9 cellular contexts compared by ENCODE assay signal in the genomic region with DNA sequence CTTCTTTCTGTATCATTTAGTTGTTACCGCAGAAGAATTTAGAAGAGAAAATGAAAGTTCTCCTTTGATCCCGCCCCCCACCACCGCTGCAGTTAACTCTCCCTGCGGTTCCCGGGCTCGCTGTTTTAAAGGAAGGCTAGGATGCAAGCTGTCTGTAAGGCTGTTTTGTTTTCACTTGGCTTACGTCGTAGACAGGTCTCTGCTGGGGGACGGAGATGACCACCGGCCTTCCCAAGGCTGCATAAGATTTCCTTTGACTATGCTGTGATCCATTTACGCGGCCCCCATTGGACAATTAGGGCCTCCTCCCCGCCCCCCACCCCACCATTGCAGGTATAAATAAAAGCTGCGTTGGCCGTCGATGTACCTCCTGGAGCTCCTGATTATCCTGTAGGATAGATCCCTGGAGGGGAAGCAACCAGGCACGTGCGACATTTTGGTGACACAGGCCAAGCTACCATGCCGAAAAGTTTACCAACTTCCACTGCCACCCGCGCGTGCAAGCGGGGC. TPM values are rescaled to one million over a fixed set of nuclear protein-coding genes. Genes with fewer than 3 reads are reported as not detected.
DNase-seq lines count a peak whose midpoint lies in the region; ATAC-seq and TF ChIP-seq lines count a peak whose summit lies in the region.
"Had no signal": no experiment of that assay in that cellular context is flagged by ENCODE, and none has a peak within 500 bp of the region (broad histone marks: within the 10 kb centered on the region; RNA-seq: fewer than 3 reads in every experiment).

No MANE protein-coding gene starts in this region.

- peaks cover 30% of the 10 kb centered on the region for H3K4me1 ChIP-seq in effector memory CD4-positive, alpha-beta T cell (ENCODE audit: control insufficient read depth, insufficient read depth, low read length, poor library complexity, severe bottlenecking)
- H3K4me1 ChIP-seq in prostate gland (replicated peaks), result peaks cover 6% of the 10 kb centered on the region

- no peaks in the 10 kb centered on the region for H3K27me3 ChIP-seq in effector memory CD4-positive, alpha-beta T cell (replicated peaks; ENCODE audit: control insufficient read depth, insufficient read depth, low read length, poor library complexity, severe bottlenecking)
- H3K27me3 ChIP-seq in prostate gland (replicated peaks; ENCODE audit: insufficient read depth), result no peaks in the 10 kb centered on the region

- ATAC-seq in Right ventricle myocardium superior (ENCODE audit: poor library complexity) (no peak), left ventricle myocardium superior (no peak), GM21723 (IDR thresholded peaks at IDR 0.05; ENCODE audit: unreplicated experiment) (no peak), HG03432 (IDR thresholded peaks at IDR 0.05; ENCODE audit: unreplicated experiment) (no peak)

- no peaks in the 10 kb centered on the region for H3K36me3 ChIP-seq in effector memory CD4-positive, alpha-beta T cell (ENCODE audit: control insufficient read depth, insufficient read depth, low read length)
- H3K36me3 ChIP-seq in prostate gland, result no peaks in the 10 kb centered on the region
- H3K36me3 ChIP-seq: cardiac muscle cell had no signal

- TF ChIP-seq CTCF in WI38 (IDR thresholded peaks at IDR 0.05; ENCODE audit: low read depth, low read length) (no peak), prostate gland (IDR thresholded peaks at IDR 0.05) (no peak)

- DNase-seq in Right ventricle myocardium superior (peak; percentile 37), left ventricle myocardium superior (no peak), prostate gland (ENCODE audit: low spot score) (no peak), 8988T (no peak)
- DNase-seq in effector memory CD4-positive, alpha-beta T cell, result peak in 2 of 3 donors; percentile 29 to 47

- no peak for TF ChIP-seq POLR2A in prostate gland (IDR thresholded peaks at IDR 0.05)

- intact Hi-C loops in Right ventricle myocardium superior (cut with DNase I), result no loop called here
- intact Hi-C loops in left ventricle myocardium superior (cut with micrococcal nuclease), result no loop called here
- intact Hi-C loops in prostate gland (cut with DNase I), result no loop called here

- 42% methylated on average over 23 of the region's 23 CpGs for WGBS in prostate gland

- peak overlapping the region; percentile 44 for H3K27ac ChIP-seq in effector memory CD4-positive, alpha-beta T cell (ENCODE audit: insufficient read depth, low read length, poor library complexity, severe bottlenecking)
- H3K27ac ChIP-seq in prostate gland, result no peak overlapping the region
- H3K27ac ChIP-seq: cardiac muscle cell had no signal

- peak overlapping the region; percentile 30 for H3K4me3 ChIP-seq in WI38 (ENCODE audit: low read depth, low read length)
- H3K4me3 ChIP-seq in effector memory CD4-positive, alpha-beta T cell (ENCODE audit: insufficient read depth, low read depth, low read length, poor library complexity, severe bottlenecking), result peak overlapping the region; percentile 70
- H3K4me3 ChIP-seq in prostate gland, result peak overlapping the region; percentile 9 to 74

- H3K9me3 ChIP-seq in effector memory CD4-positive, alpha-beta T cell (ENCODE audit: control insufficient read depth, low read length), result no peaks in the 10 kb centered on the region
- no peaks in the 10 kb centered on the region for H3K9me3 ChIP-seq in prostate gland

RNA-seq across cellular contexts. Expression of a gene that starts 1.4 kb away (rescaled TPM):
- total RNA-seq in Right ventricle myocardium superior (77.1 TPM), left ventricle myocardium superior (81.7 TPM), prostate gland (10 to 100 TPM; 33.3 to 55.2 TPM)

Comparison
In these comparisons a context has a peak if more than half of its experiments do, and no peak if none do; other contexts are left out.
1. DNase-seq: peak in Right ventricle myocardium superior (single experiment) and effector memory CD4-positive, alpha-beta T cell (2 of 3); none in left ventricle myocardium superior (single experiment), prostate gland (single experiment) and 8988T (single experiment).
2. Peak in every context shown above with its lines, with median percentiles within 50 percentile points of each other: H3K4me3 ChIP-seq.